In genomic region chr9:68963416-68963815, GRCh38 we compare ENCODE assay signal across 17 cellular contexts. TPM values are rescaled to one million over a fixed set of nuclear protein-coding genes. Genes with fewer than 3 reads are reported as not detected.
DNase-seq lines count a peak whose midpoint lies in the region; ATAC-seq and TF ChIP-seq lines count a peak whose summit lies in the region.
"Had no signal": no experiment of that assay in that cellular context is flagged by ENCODE, and none has a peak within 500 bp of the region (broad histone marks: within the 10 kb centered on the region; RNA-seq: fewer than 3 reads in every experiment).

No MANE protein-coding gene starts in this region.

- H3K9me3 Mint-ChIP-seq in Calu3 (ENCODE audit: low read depth, unreplicated experiment) (peaks cover 3% of the 10 kb centered on the region), WTC11 (no peaks in the 10 kb centered on the region)
- H3K9me3 Mint-ChIP-seq in effector memory CD8-positive, alpha-beta T cell = no peaks in the 10 kb centered on the region
- H3K9me3 Mint-ChIP-seq: CD4-positive, alpha-beta T cell; GM23338 had no signal

- TF ChIP-seq CTCF in Calu3 (IDR thresholded peaks at IDR 0.05; ENCODE audit: unreplicated experiment) = no peak
- no peak for TF ChIP-seq CTCF in WTC11 (IDR thresholded peaks at IDR 0.05)
- TF ChIP-seq CTCF in sigmoid colon (IDR thresholded peaks at IDR 0.05) = no peak
- TF ChIP-seq CTCF in GM10248 (IDR thresholded peaks at IDR 0.05; ENCODE audit: control extremely low read depth, extremely low read depth, low read depth, missing control alignments) = no peak

- intact Hi-C loops in Calu3 (cut with micrococcal nuclease; ENCODE audit: unreplicated experiment) (no loop called here), left colon (cut with DNase I, micrococcal nuclease) (no loop called here), sigmoid colon (cut with DNase I) (no loop called here)

- no peaks in the 10 kb centered on the region for H3K36me3 Mint-ChIP-seq in Calu3 (ENCODE audit: insufficient read depth, unreplicated experiment)
- H3K36me3 Mint-ChIP-seq in WTC11 = no peaks in the 10 kb centered on the region
- no peaks in the 10 kb centered on the region for H3K36me3 Mint-ChIP-seq in effector memory CD8-positive, alpha-beta T cell (ENCODE audit: insufficient read depth)

- H3K4me1 Mint-ChIP-seq in Calu3 (ENCODE audit: low read depth, unreplicated experiment) = peaks cover 14% of the 10 kb centered on the region
- no peaks in the 10 kb centered on the region for H3K4me1 Mint-ChIP-seq in WTC11
- no peaks in the 10 kb centered on the region for H3K4me1 Mint-ChIP-seq in effector memory CD8-positive, alpha-beta T cell (ENCODE audit: low read depth in 2 of 2)

- H3K4me3 ChIP-seq in sigmoid colon = no peak overlapping the region
- H3K4me3 ChIP-seq: BLaER1 treated with 17β-estradiol and CSF1 and Interleukin-3, amounts not matched to agents 10 nM and 100 nM; GM23338 had no signal

- no peak for DNase-seq in Calu3
- no peak for DNase-seq in WTC11 (ENCODE audit: low spot score)
- DNase-seq in left colon = no peak
- DNase-seq in sigmoid colon = no peak
- DNase-seq in GM10248 (ENCODE audit: extremely low spot score) = no peak
- no peak for DNase-seq in effector memory CD8-positive, alpha-beta T cell
- DNase-seq in activated T-cell treated with anti-CD3 and anti-CD28 coated beads, Interleukin-2, amount 50 U/mL, for 1 hour = no peak
- DNase-seq in NCI-H524 (lab: John Stamatoyannopoulos, UW) = no peak
- DNase-seq: ACHN; CD4-positive, alpha-beta T cell; DND-41; GDM1; H7 had no signal

- no peak for TF ChIP-seq EP300 in sigmoid colon (IDR thresholded peaks at IDR 0.05)

- CTCF ChIA-PET in Calu3 (lab: Charles Lee) (interaction anchor here (1.3 kb wide), 1 partner anchor 11 kb away, joined by 3 read pairs; no protein-coding TSS in a partner anchor), WTC11 (lab: Charles Lee) (interaction anchor here (2.2 kb wide), 1 partner anchor 36 kb away, joined by 6 read pairs; no protein-coding TSS in a partner anchor), GM10248 (lab: Yijun Ruan, JAX) (interaction anchor here (0.9 to 4.9 kb wide), 8 partner anchors 9 to 283 kb away, joined by 3 to 44 read pairs (median 12); no protein-coding TSS in a partner anchor)

- no peaks in the 10 kb centered on the region for H3K36me3 ChIP-seq in sigmoid colon

- POLR2A ChIA-PET in WTC11 (lab: Charles Lee) (no interaction called here), GM10248 (lab: Yijun Ruan, JAX) (no interaction called here)

- peaks cover 0 to 18% (median 7%) of the 10 kb centered on the region in 4 donors for H3K4me1 ChIP-seq in sigmoid colon
- H3K4me1 ChIP-seq: BLaER1 treated with 17β-estradiol and CSF1 and Interleukin-3, amounts not matched to agents 10 nM and 100 nM had no signal

- no TSS peak for BruUV-seq in Calu3 (replicated peaks; lab: Mats Ljungman, UMichigan)

- H3K27me3 ChIP-seq in sigmoid colon = no peaks in the 10 kb centered on the region
- H3K27me3 ChIP-seq: BLaER1 treated with 17β-estradiol and CSF1 and Interleukin-3, amounts not matched to agents 10 nM and 100 nM had no signal

- peak overlapping the region; percentile 75 for H3K27ac Mint-ChIP-seq in Calu3 (ENCODE audit: unreplicated experiment)
- no peak overlapping the region for H3K27ac Mint-ChIP-seq in WTC11
- H3K27ac Mint-ChIP-seq in effector memory CD8-positive, alpha-beta T cell = no peak overlapping the region
- H3K27ac Mint-ChIP-seq: CD4-positive, alpha-beta T cell; GM23338 had no signal

- H3K4me3 Mint-ChIP-seq in Calu3 (ENCODE audit: low read depth, unreplicated experiment) (no peak overlapping the region), WTC11 (no peak overlapping the region)
- no peak overlapping the region for H3K4me3 Mint-ChIP-seq in effector memory CD8-positive, alpha-beta T cell
- H3K4me3 Mint-ChIP-seq: CD4-positive, alpha-beta T cell; GM23338 had no signal

- ATAC-seq in WTC11 (no peak), left colon (peak; percentile 43)
- ATAC-seq in effector memory CD8-positive, alpha-beta T cell (replicated peaks) = no peak
- ATAC-seq: GM23338, HepG2 had no signal

- no peaks in the 10 kb centered on the region for H3K27me3 Mint-ChIP-seq in Calu3 (ENCODE audit: unreplicated experiment)
- no peaks in the 10 kb centered on the region for H3K27me3 Mint-ChIP-seq in WTC11 (ENCODE audit: low read depth)
- H3K27me3 Mint-ChIP-seq in effector memory CD8-positive, alpha-beta T cell = peaks cover 10 to 23% of the 10 kb centered on the region in 2 donors
- H3K27me3 Mint-ChIP-seq: CD4-positive, alpha-beta T cell had no signal

- TF ChIP-seq POLR2A in sigmoid colon (IDR thresholded peaks at IDR 0.05) = no peak

- whole genome bisulfite sequencing in sigmoid colon, 2 donors = 21 to 70% methylated on average over 3 of the region's 3 CpGs

- H3K9me3 ChIP-seq in sigmoid colon = no peaks in the 10 kb centered on the region

- peak overlapping the region in 3 of 4 donors; percentile 55 to 63 (median 58) for H3K27ac ChIP-seq in sigmoid colon
- H3K27ac ChIP-seq: BLaER1 treated with 17β-estradiol and CSF1 and Interleukin-3, amounts not matched to agents 10 nM and 100 nM had no signal

TF ChIP-seq in WTC11, 78 proteins besides CTCF, POLR2A, EP300 and RAD21:
- TF ChIP-seq NR1H2 (CRISPR knock-in tag; IDR thresholded peaks at IDR 0.05) (no peak), USF2 (CRISPR knock-in tag; IDR thresholded peaks at IDR 0.05) (0 out of 2 replicates have a peak, but pooled peaks have one; percentile 18)

RNA-seq across cellular contexts. Expression of gene PRKACG, which starts 50.5 kb away (rescaled TPM):
- total RNA-seq in Calu3 (2022) = not detected in 2 replicates
- total RNA-seq in WTC11 (2021) = not detected in 3 replicates
- not detected for total RNA-seq in left colon
- not detected for total RNA-seq in sigmoid colon
- polyA plus RNA-seq in sigmoid colon = not detected
- total RNA-seq: A172; CD4-positive, alpha-beta T cell; GM23338; H7; HepG2 had no signal
- polyA plus RNA-seq: GM23338, HepG2 had no signal
